In the genomic region with DNA sequence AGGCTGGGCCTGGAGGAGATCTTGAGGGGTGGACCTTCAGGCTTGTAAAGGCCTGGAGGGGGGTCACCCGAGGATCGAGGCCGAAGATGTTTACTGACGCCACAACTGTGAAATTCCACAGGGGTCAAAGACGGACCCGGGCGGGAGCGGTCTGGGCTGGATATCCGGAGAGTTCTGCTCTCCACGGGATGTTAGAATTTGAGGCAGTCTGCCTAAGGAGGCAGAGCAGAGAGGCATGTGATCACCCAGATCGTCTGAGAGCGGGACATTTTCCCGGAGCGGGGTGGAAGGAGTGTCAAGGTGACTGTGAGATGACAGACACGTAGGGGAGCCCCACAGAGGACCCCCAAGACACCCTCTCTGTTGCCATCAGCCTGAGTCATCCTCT, we compare ENCODE assay signal across 13 cellular contexts. TPM values are rescaled to one million over a fixed set of nuclear protein-coding genes. Genes with fewer than 3 reads are reported as not detected.
A peak's percentile ranks its signal among the peaks of the same experiment; 100 is the strongest.
DNase-seq lines count a peak whose midpoint lies in the region; ATAC-seq, FAIRE-seq and TF ChIP-seq lines count a peak whose summit lies in the region.
"Had no signal": no experiment of that assay in that cellular context is flagged by ENCODE, and none has a peak within 500 bp of the region (broad histone marks: within the 10 kb centered on the region; RNA-seq: fewer than 3 reads in every experiment).

No MANE protein-coding gene starts in this region.

- intact Hi-C loops in gastrocnemius medialis (cut with DNase I; ENCODE audit: low total_unique reads): no loop called here
- intact Hi-C loops in A673 (cut with micrococcal nuclease; ENCODE audit: unreplicated experiment): no loop called here

- H3K4me3 ChIP-seq in choroid plexus epithelial cell (ENCODE audit: low read depth, low read length): peak overlapping the region; percentile 21
- H3K4me3 ChIP-seq in gastrocnemius medialis: peak overlapping the region; percentile 12 to 47 (median 36)
- no peak overlapping the region for H3K4me3 ChIP-seq in A673 (ENCODE audit: low read depth, low read length, poor library complexity, severe bottlenecking)
- no peak overlapping the region for H3K4me3 ChIP-seq in small intestine (ENCODE audit: low read depth in 1 of 2, low read length in 2 of 2)

- BruUV-seq in A673 (replicated peaks; lab: Mats Ljungman, UMichigan): no TSS peak

- H3K27ac ChIP-seq in layer of hippocampus (ENCODE audit: low read depth, low read length): peak overlapping the region; percentile 60
- H3K27ac ChIP-seq in gastrocnemius medialis: peak overlapping the region; percentile 71 to 82 (median 78)
- H3K27ac ChIP-seq in A673 (ENCODE audit: low read depth, low read length, poor library complexity, severe bottlenecking): no peak overlapping the region
- H3K27ac ChIP-seq in small intestine (ENCODE audit: low read depth in 1 of 2, low read length in 1 of 2): peak overlapping the region in 1 of 2 donors; percentile 93
- H3K27ac ChIP-seq: epithelial cell of prostate had no signal

- no peaks in the 10 kb centered on the region for H3K9me3 ChIP-seq in gastrocnemius medialis
- no peaks in the 10 kb centered on the region for H3K9me3 ChIP-seq in A673 (ENCODE audit: low read depth, low read length, poor library complexity, severe bottlenecking)
- H3K9me3 ChIP-seq in small intestine (ENCODE audit: control insufficient read depth, low read depth): no peaks in the 10 kb centered on the region

- in situ Hi-C loops in gastrocnemius medialis (cut with MboI; ENCODE audit: low sequenced_read_pairs in 4 of 4): no loop called here

- POLR2A ChIA-PET in A673 (lab: Charles Lee; ENCODE audit: low non-redundant PET): no interaction called here

- H3K4me1 ChIP-seq in gastrocnemius medialis: peaks cover 50 to 51% of the 10 kb centered on the region in 2 donors
- no peaks in the 10 kb centered on the region for H3K4me1 ChIP-seq in A673 (ENCODE audit: insufficient read depth, low read length, poor library complexity, severe bottlenecking)
- no peaks in the 10 kb centered on the region for H3K4me1 ChIP-seq in small intestine (ENCODE audit: control insufficient read depth in 2 of 2, insufficient read depth in 1 of 2, low read depth in 1 of 2, low read length in 1 of 2)

- 49 to 86% (median 77%) methylated on average over 15 of the region's 15 CpGs for WGBS in small intestine, 3 donors

- no peak for FAIRE-seq in small intestine (lab: Jason Lieb, UNC)

- H3K27me3 ChIP-seq in layer of hippocampus (ENCODE audit: control insufficient read depth, insufficient read depth, low read length) (no peaks in the 10 kb centered on the region), gastrocnemius medialis (no peaks in the 10 kb centered on the region), A673 (replicated peaks; ENCODE audit: insufficient read depth, low read depth, low read length, poor library complexity) (no peaks in the 10 kb centered on the region), small intestine (ENCODE audit: control insufficient read depth in 2 of 2, insufficient read depth in 2 of 2, low read length in 2 of 2) (no peaks in the 10 kb centered on the region)

- H3K36me3 ChIP-seq in gastrocnemius medialis (no peaks in the 10 kb centered on the region), A673 (ENCODE audit: insufficient read depth, low read length, poor library complexity, severe bottlenecking) (no peaks in the 10 kb centered on the region), small intestine (ENCODE audit: control insufficient read depth in 2 of 2, insufficient read depth in 2 of 2, low read length in 2 of 2) (no peaks in the 10 kb centered on the region)

- TF ChIP-seq CTCF in choroid plexus epithelial cell (conservative IDR thresholded peaks at IDR 0.05; ENCODE audit: low read depth, low read length) (no peak), gastrocnemius medialis (IDR thresholded peaks at IDR 0.05 in 4 of 5, conservative IDR thresholded peaks at IDR 0.05 in 1 of 5) (no peak), A673 (conservative IDR thresholded peaks at IDR 0.05; ENCODE audit: low read depth, low read length) (no peak)

- ATAC-seq in gastrocnemius medialis: peak; percentile 68 to 78
- ATAC-seq: CD8-positive, alpha-beta T cell had no signal

- TF ChIP-seq POLR2A in gastrocnemius medialis (IDR thresholded peaks at IDR 0.05): no peak

- DNase-seq in ELF-1 (ENCODE audit: low read depth, low spot score) (peak; percentile 62), choroid plexus epithelial cell (ENCODE audit: low read depth) (peak; percentile 89), gastrocnemius medialis (peak; percentile 25 to 68), A673 (ENCODE audit: low spot score) (no peak), activated gamma-delta T cell treated with Interleukin-2 at 50 U/mL for 16 hours (no peak), small intestine (no peak), NCI-H510A treated with DMSO at 0.1 percent for 48 hours (lab: John Stamatoyannopoulos, UW) (no peak)
- DNase-seq: CD8-positive, alpha-beta T cell; SIG-M5; stimulated activated naive CD4-positive, alpha-beta T cell had no signal

- CTCF ChIA-PET in A673 (lab: Charles Lee): no interaction called here

RNA-seq across cellular contexts. Expression of a gene that starts 13.2 kb away (rescaled TPM):
- total RNA-seq in gastrocnemius medialis: 10 to 100 TPM in 1 of 4 donors, 1 to 10 TPM in 3; 5.2 to 12.0 (median 7.3) TPM
- total RNA-seq in A673 (2021): 16.3 and 16.8 TPM in 2 replicates
- polyA plus RNA-seq in small intestine: 1 to 10 TPM; 1.6 to 4.7 (median 2.2) TPM

RNA-seq across cellular contexts. Expression of a gene that starts 33.4 kb away (rescaled TPM):
- total RNA-seq in gastrocnemius medialis (1 to 10 TPM; 2.8 to 8.8 (median 3.7) TPM), A673 (2021) (18.1 and 20.3 TPM in 2 replicates)
- 1 to 10 TPM; 5.8 to 7.3 (median 6.2) TPM for polyA plus RNA-seq in small intestine

RNA-seq across cellular contexts. Expression of a gene that starts 37.4 kb away (rescaled TPM):
- total RNA-seq in gastrocnemius medialis: 1 to 10 TPM in 1 of 4 donors, under 1 TPM in 2, not detected in 1; 0.20 to 2.1 (median 0.36) TPM
- total RNA-seq in A673 (2021): 9.3 and 18.0 TPM in 2 replicates
- polyA plus RNA-seq in small intestine: 1 to 10 TPM in 2 of 3 donors, not detected in 1; 1.6 to 8.5 TPM
- total RNA-seq: CD8-positive, alpha-beta T cell had no signal

RNA-seq across cellular contexts. Expression of a gene that starts 43.4 kb away (rescaled TPM):
- 10 to 100 TPM; 14.9 to 61.6 (median 35.3) TPM for total RNA-seq in gastrocnemius medialis
- 192 and 305 TPM in 2 replicates for total RNA-seq in A673 (2021)
- 10 to 100 TPM in 1 of 3 donors, 1 to 10 TPM in 1, not detected in 1; 6.5 to 22.3 TPM for polyA plus RNA-seq in small intestine
- total RNA-seq: CD8-positive, alpha-beta T cell; pulmonary artery endothelial cell had no signal

Comparison
In these comparisons a context has a peak if more than half of its experiments do, and no peak if none do; other contexts are left out.
1. DNase-seq: peak in ELF-1 (single experiment), choroid plexus epithelial cell (single experiment) and gastrocnemius medialis (2 of 2); none in A673 (single experiment), activated gamma-delta T cell treated with Interleukin-2 at 50 U/mL for 16 hours (single experiment), small intestine (single experiment) and NCI-H510A treated with DMSO at 0.1 percent for 48 hours (single experiment).
2. H3K4me3 ChIP-seq: peak in choroid plexus epithelial cell (single experiment) and gastrocnemius medialis (4 of 4); none in A673 (single experiment) and small intestine (0 of 2).